ENCODE assay signal across 1 cellular context in the genomic region with DNA sequence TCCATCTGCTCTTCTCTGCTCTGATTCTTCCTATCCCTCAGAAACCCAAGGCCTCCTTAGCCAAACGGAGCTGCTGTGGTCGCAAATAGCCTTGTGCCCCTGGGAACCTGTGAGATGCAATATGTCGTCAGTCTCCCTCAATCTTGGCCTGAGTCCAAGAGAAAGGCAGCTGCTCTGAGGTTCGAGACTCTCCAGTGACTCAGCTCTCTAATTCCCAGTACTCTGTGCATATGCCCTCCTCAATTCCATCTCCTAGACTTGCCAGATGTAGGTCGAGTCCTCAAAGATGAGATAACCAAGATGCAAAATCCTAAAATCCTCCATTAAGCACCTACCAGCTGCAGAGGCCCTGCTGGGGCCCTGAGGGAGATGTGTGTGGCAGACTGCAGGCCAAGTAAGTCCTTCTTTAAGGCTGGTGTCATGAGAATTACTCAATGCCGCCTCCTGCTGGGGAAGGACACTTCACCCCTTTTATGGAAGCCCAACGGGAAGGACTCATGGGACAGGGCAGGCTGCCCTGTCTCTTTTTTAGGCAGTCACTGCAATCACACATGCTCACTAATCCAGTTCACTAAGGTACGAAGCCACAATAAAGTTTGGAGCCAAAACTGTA.
TF ChIP-seq lines count a peak whose summit lies in the region.

No MANE protein-coding gene starts in this region.

TF ChIP-seq in HEK293, 187 proteins besides CTCF, POLR2A, EP300 and RAD21 (continued from another document and continues in another):
- TF ChIP-seq, protein P1, sequence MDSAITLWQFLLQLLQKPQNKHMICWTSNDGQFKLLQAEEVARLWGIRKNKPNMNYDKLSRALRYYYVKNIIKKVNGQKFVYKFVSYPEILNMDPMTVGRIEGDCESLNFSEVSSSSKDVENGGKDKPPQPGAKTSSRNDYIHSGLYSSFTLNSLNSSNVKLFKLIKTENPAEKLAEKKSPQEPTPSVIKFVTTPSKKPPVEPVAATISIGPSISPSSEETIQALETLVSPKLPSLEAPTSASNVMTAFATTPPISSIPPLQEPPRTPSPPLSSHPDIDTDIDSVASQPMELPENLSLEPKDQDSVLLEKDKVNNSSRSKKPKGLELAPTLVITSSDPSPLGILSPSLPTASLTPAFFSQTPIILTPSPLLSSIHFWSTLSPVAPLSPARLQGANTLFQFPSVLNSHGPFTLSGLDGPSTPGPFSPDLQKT (IDR thresholded peaks at IDR 0.05; ENCODE audit: borderline replicate concordance, low read depth, low read length) = no peak
- TF ChIP-seq ZNF211 (tag by site-specific recombination; IDR thresholded peaks at IDR 0.05; ENCODE audit: low read depth) (no peak), ZNF184 (tag by site-specific recombination; IDR thresholded peaks at IDR 0.05) (0 out of 2 replicates have a peak, but pooled peaks have one; percentile 60), ZNF24 (tag by site-specific recombination; IDR thresholded peaks at IDR 0.05) (0 out of 2 replicates have a peak, but pooled peaks have one; percentile 22), ZNF560 (tag by site-specific recombination; IDR thresholded peaks at IDR 0.05; ENCODE audit: borderline replicate concordance) (no peak), ZNF558 (tag by site-specific recombination; IDR thresholded peaks at IDR 0.05) (0 out of 2 replicates have a peak, but pooled peaks have one; percentile 23), ZNF37A (tag by site-specific recombination; IDR thresholded peaks at IDR 0.05) (no peak), ZNF580 (tag by site-specific recombination; IDR thresholded peaks at IDR 0.05) (peak; percentile 74; the same call in 1 of the 2 replicates), KLF1 (tag by site-specific recombination; IDR thresholded peaks at IDR 0.05) (no peak), KLF9 (tag by site-specific recombination; IDR thresholded peaks at IDR 0.05; ENCODE audit: low read depth) (no peak), ZBTB44 (tag by site-specific recombination; IDR thresholded peaks at IDR 0.05) (peak; percentile 53; the same call in 1 of the 2 replicates), ZBTB20 (tag by site-specific recombination; IDR thresholded peaks at IDR 0.05) (peak; percentile 28), ZNF362 (tag by site-specific recombination; IDR thresholded peaks at IDR 0.05) (no peak), ZBTB48 (tag by site-specific recombination; IDR thresholded peaks at IDR 0.05) (peak; percentile 58; the same call in 1 of the 2 replicates), ZNF701 (tag by site-specific recombination; IDR thresholded peaks at IDR 0.05) (no peak), SCRT2 (tag by site-specific recombination; IDR thresholded peaks at IDR 0.05) (peak; percentile 73), ZNF621 (tag by site-specific recombination; IDR thresholded peaks at IDR 0.05) (no peak), KLF17 (tag by site-specific recombination; IDR thresholded peaks at IDR 0.05) (no peak), GLI4 (tag by site-specific recombination; IDR thresholded peaks at IDR 0.05) (no peak), ZSCAN18 (tag by site-specific recombination; IDR thresholded peaks at IDR 0.05) (no peak), ZNF280D (tag by site-specific recombination; IDR thresholded peaks at IDR 0.05) (no peak), SP2 (tag by site-specific recombination; IDR thresholded peaks at IDR 0.05) (no peak), ZNF518A (tag by site-specific recombination; conservative IDR thresholded peaks at IDR 0.05; ENCODE audit: low read depth) (0 out of 2 replicates have a peak, but pooled peaks have one; percentile 12), ZNF692 (tag by site-specific recombination; IDR thresholded peaks at IDR 0.05) (peak; percentile 77), ZNF600 (tag by site-specific recombination; IDR thresholded peaks at IDR 0.05) (peak; percentile 68; the same call in 1 of the 2 replicates), ZNF660 (tag by site-specific recombination; IDR thresholded peaks at IDR 0.05) (0 out of 2 replicates have a peak, but pooled peaks have one; percentile 64), ZIC2 (tag by site-specific recombination; IDR thresholded peaks at IDR 0.05) (peak; percentile 39; the same call in 1 of the 2 replicates), ZNF114 (tag by site-specific recombination; IDR thresholded peaks at IDR 0.05) (no peak), ZFP37 (tag by site-specific recombination; IDR thresholded peaks at IDR 0.05) (0 out of 2 replicates have a peak, but pooled peaks have one; percentile 17), ZNF335 (tag by site-specific recombination; conservative IDR thresholded peaks at IDR 0.05) (peak; percentile 51), ZNF394 (tag by site-specific recombination; IDR thresholded peaks at IDR 0.05; ENCODE audit: borderline replicate concordance) (peak; percentile 47; the same call in 1 of the 2 replicates), ZXDB (tag by site-specific recombination; IDR thresholded peaks at IDR 0.05) (peak; percentile 59), KLF7 (tag by site-specific recombination; IDR thresholded peaks at IDR 0.05; ENCODE audit: borderline replicate concordance) (no peak), TRIM28 (IDR thresholded peaks at IDR 0.05; ENCODE audit: borderline replicate concordance, low read length) (peak; percentile 72; the same call in 1 of the 2 replicates)
- TF ChIP-seq, protein P2, sequence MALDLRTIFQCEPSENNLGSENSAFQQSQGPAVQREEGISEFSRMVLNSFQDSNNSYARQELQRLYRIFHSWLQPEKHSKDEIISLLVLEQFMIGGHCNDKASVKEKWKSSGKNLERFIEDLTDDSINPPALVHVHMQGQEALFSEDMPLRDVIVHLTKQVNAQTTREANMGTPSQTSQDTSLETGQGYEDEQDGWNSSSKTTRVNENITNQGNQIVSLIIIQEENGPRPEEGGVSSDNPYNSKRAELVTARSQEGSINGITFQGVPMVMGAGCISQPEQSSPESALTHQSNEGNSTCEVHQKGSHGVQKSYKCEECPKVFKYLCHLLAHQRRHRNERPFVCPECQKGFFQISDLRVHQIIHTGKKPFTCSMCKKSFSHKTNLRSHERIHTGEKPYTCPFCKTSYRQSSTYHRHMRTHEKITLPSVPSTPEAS (tag by site-specific recombination; IDR thresholded peaks at IDR 0.05) = no peak
- TF ChIP-seq, protein P3, sequence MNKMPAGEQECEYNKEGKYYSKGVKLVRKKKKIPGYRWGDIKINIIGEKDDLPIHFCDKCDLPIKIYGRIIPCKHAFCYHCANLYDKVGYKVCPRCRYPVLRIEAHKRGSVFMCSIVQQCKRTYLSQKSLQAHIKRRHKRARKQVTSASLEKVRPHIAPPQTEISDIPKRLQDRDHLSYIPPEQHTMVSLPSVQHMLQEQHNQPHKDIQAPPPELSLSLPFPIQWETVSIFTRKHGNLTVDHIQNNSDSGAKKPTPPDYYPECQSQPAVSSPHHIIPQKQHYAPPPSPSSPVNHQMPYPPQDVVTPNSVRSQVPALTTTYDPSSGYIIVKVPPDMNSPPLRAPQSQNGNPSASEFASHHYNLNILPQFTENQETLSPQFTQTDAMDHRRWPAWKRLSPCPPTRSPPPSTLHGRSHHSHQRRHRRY (tag by site-specific recombination; IDR thresholded peaks at IDR 0.05) = no peak
